ENCODE assay signal across 16 cellular contexts in genomic region chr18:79867666-79868065, GRCh38.
A peak's percentile ranks its signal among the peaks of the same experiment; 100 is the strongest.
DNase-seq lines count a peak whose midpoint lies in the region; ATAC-seq and TF ChIP-seq lines count a peak whose summit lies in the region.
"Had no signal": no experiment of that assay in that cellular context is flagged by ENCODE, and none has a peak within 500 bp of the region (broad histone marks: within the 10 kb centered on the region; RNA-seq: fewer than 3 reads in every experiment).

No MANE protein-coding gene starts in this region.

- WGBS in neuronal stem cell (ENCODE audit: extremely low coverage in 2 of 2, insufficient read length in 2 of 2, insufficient replicate concordance in 1 of 2), 2 donors, result no CpG with 5 or more reads among the region's 16 CpGs

- no peak overlapping the region for H3K18ac ChIP-seq in neuronal stem cell (ENCODE audit: low read length)

- H3K4ac ChIP-seq in neuronal stem cell (ENCODE audit: low read length), result no peak overlapping the region

- H3K36me3 ChIP-seq in left ventricle myocardium inferior (no peaks in the 10 kb centered on the region), neuronal stem cell (replicated peaks in 1 of 2; ENCODE audit: control insufficient read depth in 2 of 2, insufficient read depth in 2 of 2, low read length in 2 of 2) (no peaks in the 10 kb centered on the region)
- H3K36me3 ChIP-seq: BLaER1 treated with 17β-estradiol and CSF1 and Interleukin-3, amounts not matched to agents 10 nM and 100 nM; Peyer's patch had no signal

- peak overlapping the region; percentile 30 for H4K91ac ChIP-seq in neuronal stem cell (ENCODE audit: low read depth, low read length, poor library complexity)

- intact Hi-C loops in Right ventricle myocardium inferior (cut with DNase I) (no loop called here), left ventricle myocardium inferior (cut with micrococcal nuclease) (no loop called here)
- intact Hi-C loops in activated CD8-positive, alpha-beta T cell treated with anti-CD3 and anti-CD28 coated beads for 36 hours (cut with micrococcal nuclease), result no loop called here

- no peak overlapping the region for H3K14ac ChIP-seq in neuronal stem cell (ENCODE audit: low read length)

- CTCF ChIA-PET in activated CD4-positive, alpha-beta memory T cell treated with anti-CD3 and anti-CD28 coated beads, Interleukin-2, amount 10 ng/mL, durations not matched to agents 7 days and 5 days (lab: Charles Lee), result interaction anchor here (0.6 kb wide), 1 partner anchor 868 kb away, joined by 5 read pairs; no protein-coding TSS in a partner anchor
- CTCF ChIA-PET in activated CD8-positive, alpha-beta T cell treated with anti-CD3 and anti-CD28 coated beads for 36 hours (lab: Charles Lee), result no interaction called here

- TF ChIP-seq CTCF in left ventricle myocardium inferior (IDR thresholded peaks at IDR 0.05; ENCODE audit: borderline replicate concordance) (no peak), type B pancreatic cell (conservative IDR thresholded peaks at IDR 0.05) (no peak), chondrocyte (IDR thresholded peaks at IDR 0.05) (no peak)
- TF ChIP-seq CTCF in activated CD8-positive, alpha-beta T cell treated with anti-CD3 and anti-CD28 coated beads for 36 hours (IDR thresholded peaks at IDR 0.05), result no peak

- H2AFZ ChIP-seq in neuronal stem cell (ENCODE audit: low read length), result no peak overlapping the region

- H2BK15ac ChIP-seq in neuronal stem cell (ENCODE audit: low read length), result no peak overlapping the region

- peak overlapping the region; percentile 43 for H4K8ac ChIP-seq in neuronal stem cell (ENCODE audit: low read depth, low read length)

- H3K23ac ChIP-seq in neuronal stem cell (ENCODE audit: low read depth, low read length, poor library complexity), result peak overlapping the region; percentile 80

- no peak overlapping the region for H3K27ac Mint-ChIP-seq in activated CD4-positive, alpha-beta memory T cell treated with anti-CD3 and anti-CD28 coated beads, Interleukin-2, amount 10 ng/mL, durations not matched to agents 7 days and 5 days
- H3K27ac Mint-ChIP-seq in type B pancreatic cell (no peak overlapping the region), chondrocyte (ENCODE audit: unreplicated experiment) (no peak overlapping the region)
- no peak overlapping the region for H3K27ac Mint-ChIP-seq in activated CD8-positive, alpha-beta T cell treated with anti-CD3 and anti-CD28 coated beads for 36 hours
- H3K27ac Mint-ChIP-seq: CD8-positive, alpha-beta memory T cell had no signal

- POLR2A ChIA-PET in activated CD4-positive, alpha-beta memory T cell treated with anti-CD3 and anti-CD28 coated beads, Interleukin-2, amount 10 ng/mL, durations not matched to agents 7 days and 5 days (lab: Charles Lee), result no interaction called here
- POLR2A ChIA-PET in activated CD8-positive, alpha-beta T cell treated with anti-CD3 and anti-CD28 coated beads for 36 hours (lab: Charles Lee), result no interaction called here

- no peak for ATAC-seq in Right ventricle myocardium inferior
- ATAC-seq in activated CD8-positive, alpha-beta T cell treated with anti-CD3 and anti-CD28 coated beads for 36 hours, result no peak

- H2BK12ac ChIP-seq in neuronal stem cell (ENCODE audit: low read length), result peak overlapping the region; percentile 41

- DNase-seq in Right ventricle myocardium inferior (ENCODE audit: missing footprints) (peak; percentile 51), left ventricle myocardium inferior (no peak), neuronal stem cell (ENCODE audit: low spot score) (no peak), type B pancreatic cell (ENCODE audit: extremely low spot score, unreplicated experiment) (peak; percentile 64), nucleus accumbens (lab: John Stamatoyannopoulos, UW) (no peak), chondrocyte (ENCODE audit: low spot score) (no peak)
- DNase-seq in activated CD4-positive, alpha-beta memory T cell treated with anti-CD3 and anti-CD28 coated beads, Interleukin-2, amount 10 ng/mL, durations not matched to agents 7 days and 5 days, result peak; percentile 1
- DNase-seq in activated CD8-positive, alpha-beta T cell treated with anti-CD3 and anti-CD28 coated beads for 36 hours, result no peak
- DNase-seq: KBM-7, NCI-H1105 treated with DMSO at 0.1 percent for 48 hours, NCI-H1694, NCI-H2081 treated with DMSO at 0.1 percent for 48 hours, NCI-H446 treated with DMSO at 0.1 percent for 48 hours had no signal

- no peak overlapping the region for H3K27ac ChIP-seq in left ventricle myocardium inferior (replicated peaks)
- H3K27ac ChIP-seq in neuronal stem cell (replicated peaks; ENCODE audit: low read length), result no peak overlapping the region
- H3K27ac ChIP-seq: Peyer's patch had no signal

- H2AK5ac ChIP-seq in neuronal stem cell (ENCODE audit: low read depth, low read length), result no peak overlapping the region

- no peak overlapping the region for H3K4me3 Mint-ChIP-seq in activated CD4-positive, alpha-beta memory T cell treated with anti-CD3 and anti-CD28 coated beads, Interleukin-2, amount 10 ng/mL, durations not matched to agents 7 days and 5 days
- no peak overlapping the region for H3K4me3 Mint-ChIP-seq in type B pancreatic cell
- H3K4me3 Mint-ChIP-seq in chondrocyte (ENCODE audit: unreplicated experiment), result no peak overlapping the region
- H3K4me3 Mint-ChIP-seq in activated CD8-positive, alpha-beta T cell treated with anti-CD3 and anti-CD28 coated beads for 36 hours, result no peak overlapping the region
- H3K4me3 Mint-ChIP-seq: CD8-positive, alpha-beta memory T cell had no signal

- H3K27me3 Mint-ChIP-seq in activated CD4-positive, alpha-beta memory T cell treated with anti-CD3 and anti-CD28 coated beads, Interleukin-2, amount 10 ng/mL, durations not matched to agents 7 days and 5 days, result no peaks in the 10 kb centered on the region
- no peaks in the 10 kb centered on the region for H3K27me3 Mint-ChIP-seq in type B pancreatic cell
- H3K27me3 Mint-ChIP-seq in chondrocyte (ENCODE audit: low read depth), result peaks cover 3% of the 10 kb centered on the region
- H3K27me3 Mint-ChIP-seq in activated CD8-positive, alpha-beta T cell treated with anti-CD3 and anti-CD28 coated beads for 36 hours, result no peaks in the 10 kb centered on the region
- H3K27me3 Mint-ChIP-seq: CD8-positive, alpha-beta memory T cell had no signal

- H3K27me3 ChIP-seq in left ventricle myocardium inferior (ENCODE audit: low read depth) (peaks cover 38% of the 10 kb centered on the region), neuronal stem cell (ENCODE audit: control insufficient read depth in 3 of 3, insufficient read depth in 3 of 3, low read depth in 1 of 3, low read length in 3 of 3) (peaks cover 0 to 3% (median 0%) of the 10 kb centered on the region in 3 experiments)
- H3K27me3 ChIP-seq: Peyer's patch had no signal

- no peaks in the 10 kb centered on the region for H3K79me1 ChIP-seq in neuronal stem cell (ENCODE audit: low read depth, low read length)

- no peak overlapping the region for H3K4me3 ChIP-seq in left ventricle myocardium inferior
- peak overlapping the region in 1 of 2 donors; percentile 41 for H3K4me3 ChIP-seq in neuronal stem cell (ENCODE audit: low read length in 2 of 2)
- H3K4me3 ChIP-seq: BLaER1 treated with 17β-estradiol and CSF1 and Interleukin-3, amounts not matched to agents 10 nM and 100 nM; Peyer's patch had no signal

- no peaks in the 10 kb centered on the region for H3K36me3 Mint-ChIP-seq in activated CD4-positive, alpha-beta memory T cell treated with anti-CD3 and anti-CD28 coated beads, Interleukin-2, amount 10 ng/mL, durations not matched to agents 7 days and 5 days (ENCODE audit: low read depth)
- H3K36me3 Mint-ChIP-seq in type B pancreatic cell (no peaks in the 10 kb centered on the region), chondrocyte (ENCODE audit: low read depth) (no peaks in the 10 kb centered on the region)
- no peaks in the 10 kb centered on the region for H3K36me3 Mint-ChIP-seq in activated CD8-positive, alpha-beta T cell treated with anti-CD3 and anti-CD28 coated beads for 36 hours (ENCODE audit: low read depth)
- H3K36me3 Mint-ChIP-seq: CD8-positive, alpha-beta memory T cell had no signal

- no peak overlapping the region for H2BK120ac ChIP-seq in neuronal stem cell (ENCODE audit: low read depth, low read length)

- H3K9ac ChIP-seq in neuronal stem cell (ENCODE audit: low read depth, low read length, poor library complexity), result peak overlapping the region; percentile 50

- H3K4me2 ChIP-seq in neuronal stem cell (ENCODE audit: insufficient read depth, low read length, poor library complexity, severe bottlenecking), result no peak overlapping the region

- H3K4me1 ChIP-seq in left ventricle myocardium inferior (no peaks in the 10 kb centered on the region), neuronal stem cell (ENCODE audit: control insufficient read depth in 2 of 2, insufficient read depth in 1 of 2, low read depth in 1 of 2, low read length in 2 of 2) (peaks cover 0 to under 1% of the 10 kb centered on the region in 2 donors)
- H3K4me1 ChIP-seq: Peyer's patch had no signal

- H3K9me3 ChIP-seq in left ventricle myocardium inferior (replicated peaks) (peaks cover under 1% of the 10 kb centered on the region), neuronal stem cell (replicated peaks in 1 of 2; ENCODE audit: control insufficient read depth in 2 of 2, insufficient read depth in 1 of 2, low read depth in 1 of 2, low read length in 2 of 2) (peaks cover 0 to 1% of the 10 kb centered on the region in 2 donors)
- H3K9me3 ChIP-seq: Peyer's patch had no signal

- H2BK5ac ChIP-seq in neuronal stem cell (ENCODE audit: low read length), result peak overlapping the region; percentile 13

- H3K4me1 Mint-ChIP-seq in activated CD4-positive, alpha-beta memory T cell treated with anti-CD3 and anti-CD28 coated beads, Interleukin-2, amount 10 ng/mL, durations not matched to agents 7 days and 5 days, result no peaks in the 10 kb centered on the region
- peaks cover 4% of the 10 kb centered on the region for H3K4me1 Mint-ChIP-seq in type B pancreatic cell (ENCODE audit: unreplicated experiment)
- H3K4me1 Mint-ChIP-seq in chondrocyte (ENCODE audit: low read depth), result no peaks in the 10 kb centered on the region
- no peaks in the 10 kb centered on the region for H3K4me1 Mint-ChIP-seq in activated CD8-positive, alpha-beta T cell treated with anti-CD3 and anti-CD28 coated beads for 36 hours (ENCODE audit: low read depth)
- H3K4me1 Mint-ChIP-seq: CD8-positive, alpha-beta memory T cell had no signal

- H3K9me3 Mint-ChIP-seq in activated CD4-positive, alpha-beta memory T cell treated with anti-CD3 and anti-CD28 coated beads, Interleukin-2, amount 10 ng/mL, durations not matched to agents 7 days and 5 days, result no peaks in the 10 kb centered on the region
- no peaks in the 10 kb centered on the region for H3K9me3 Mint-ChIP-seq in type B pancreatic cell
- H3K9me3 Mint-ChIP-seq in chondrocyte (ENCODE audit: low read depth), result no peaks in the 10 kb centered on the region
- no peaks in the 10 kb centered on the region for H3K9me3 Mint-ChIP-seq in activated CD8-positive, alpha-beta T cell treated with anti-CD3 and anti-CD28 coated beads for 36 hours

Comparison
In these comparisons a context has a peak if more than half of its experiments do, and no peak if none do; other contexts are left out.
1. DNase-seq: peak in Right ventricle myocardium inferior (single experiment), activated CD4-positive, alpha-beta memory T cell treated with anti-CD3 and anti-CD28 coated beads, Interleukin-2, amount 10 ng/mL, durations not matched to agents 7 days and 5 days (single experiment) and type B pancreatic cell (single experiment); none in left ventricle myocardium inferior (single experiment), neuronal stem cell (single experiment), nucleus accumbens (0 of 56), chondrocyte (single experiment) and activated CD8-positive, alpha-beta T cell treated with anti-CD3 and anti-CD28 coated beads for 36 hours (single experiment).